ENCODE assay signal across 8 cellular contexts in the genomic region with DNA sequence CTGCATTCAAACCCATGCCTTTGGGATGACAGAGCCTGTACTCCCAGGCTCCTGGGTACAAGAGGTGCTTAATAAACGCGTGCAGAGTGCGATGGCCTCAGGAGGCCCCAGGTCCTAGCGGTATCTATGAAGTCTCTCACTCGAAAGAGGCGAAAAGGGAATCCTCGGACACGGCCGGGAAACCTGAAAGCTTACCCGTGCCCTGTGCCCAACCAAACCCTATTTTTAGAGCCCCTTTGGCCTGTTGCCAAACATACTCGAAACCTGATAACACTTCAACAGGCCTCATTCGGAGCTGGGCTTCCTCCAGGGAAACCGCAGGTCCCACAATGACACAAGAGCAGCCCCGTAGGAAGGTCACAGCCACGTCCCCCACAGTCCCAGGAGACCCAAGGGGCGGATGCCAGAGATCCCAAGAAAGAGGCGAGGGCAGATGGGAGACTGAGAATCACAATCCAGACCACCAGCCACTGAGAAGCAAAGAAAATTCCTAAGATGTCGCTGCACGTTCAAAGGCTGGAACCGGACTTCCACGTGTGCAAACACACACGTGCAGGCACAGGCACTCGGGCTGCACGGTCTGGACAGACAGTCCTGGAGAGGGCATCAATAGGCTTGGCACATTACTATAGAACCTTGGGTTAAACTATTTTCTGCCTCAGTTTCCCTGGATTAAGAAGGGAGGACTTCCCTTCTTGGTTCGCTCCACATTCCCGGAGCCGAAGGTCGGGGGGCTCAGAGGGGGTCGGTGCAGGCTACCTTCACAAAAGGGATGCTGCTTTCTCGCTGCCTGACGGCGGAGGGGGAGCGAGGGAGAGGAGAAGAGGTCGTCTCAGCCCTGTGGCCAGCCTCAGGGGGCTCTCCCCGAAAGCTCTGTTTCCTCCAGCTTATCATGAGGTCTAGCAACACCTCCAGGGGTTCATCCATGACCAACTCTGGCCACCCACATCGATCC. TPM values are rescaled to one million over a fixed set of nuclear protein-coding genes. Genes with fewer than 3 reads are reported as not detected.
DNase-seq lines count a peak whose midpoint lies in the region; ATAC-seq and TF ChIP-seq lines count a peak whose summit lies in the region.

No MANE protein-coding gene starts in this region.

- no peak for ATAC-seq in HG03457 (IDR thresholded peaks at IDR 0.05; ENCODE audit: unreplicated experiment)

- H3K27me3 Mint-ChIP-seq in osteocyte (ENCODE audit: unreplicated experiment) (no peaks in the 10 kb centered on the region), Calu3 (ENCODE audit: unreplicated experiment) (no peaks in the 10 kb centered on the region)

- H3K9me3 Mint-ChIP-seq in osteocyte (ENCODE audit: unreplicated experiment) (no peaks in the 10 kb centered on the region), Calu3 (ENCODE audit: low read depth, unreplicated experiment) (no peaks in the 10 kb centered on the region)

- TF ChIP-seq CTCF in brain microvascular endothelial cell (IDR thresholded peaks at IDR 0.05; ENCODE audit: low read depth, low read length, missing control alignments) (no peak), osteocyte (IDR thresholded peaks at IDR 0.05) (no peak), Calu3 (IDR thresholded peaks at IDR 0.05; ENCODE audit: unreplicated experiment) (no peak)

- DNase-seq in stimulated activated CD4-positive, alpha-beta T cell treated with anti-CD3 and anti-CD28 coated beads, Interleukin-12 subunit alpha, Interleukin-12 subunit beta, amount 100 ng/mL, for 48 hours (ENCODE audit: low read depth in 2 of 3, low spot score in 1 of 3): peak in 2 of 3 donors; percentile 38 to 45
- DNase-seq in stimulated activated CD4-positive, alpha-beta T cell treated with anti-CD3 and anti-CD28 coated beads, Interleukin-2, amount 100 ng/mL, for 48 hours: no peak
- DNase-seq in NOMO-1 treated with dmso at 0.1 percent for 144 hours (lab: John Stamatoyannopoulos, UW; ENCODE audit: unreplicated experiment): peak; percentile 72
- peak; percentile 51 for DNase-seq in brain microvascular endothelial cell
- DNase-seq in osteocyte (ENCODE audit: extremely low spot score, unreplicated experiment): no peak
- no peak for DNase-seq in Calu3
- DNase-seq in kidney tubule cell (ENCODE audit: low spot score): no peak

- no TSS peak for BruUV-seq in Calu3 (replicated peaks; lab: Mats Ljungman, UMichigan)

- H3K36me3 Mint-ChIP-seq in osteocyte (ENCODE audit: unreplicated experiment) (peaks cover 2% of the 10 kb centered on the region), Calu3 (ENCODE audit: insufficient read depth, unreplicated experiment) (peaks cover 32% of the 10 kb centered on the region)

- no peaks in the 10 kb centered on the region for H3K36me3 ChIP-seq in brain microvascular endothelial cell (replicated peaks)

- peak overlapping the region; percentile 23 for H3K27ac Mint-ChIP-seq in osteocyte (ENCODE audit: unreplicated experiment)
- H3K27ac Mint-ChIP-seq in Calu3 (ENCODE audit: unreplicated experiment): no peak overlapping the region

- intact Hi-C loops in Calu3 (cut with micrococcal nuclease; ENCODE audit: unreplicated experiment): no loop called here

- no peak overlapping the region for H3K4me3 ChIP-seq in brain microvascular endothelial cell (ENCODE audit: low read depth, low read length)

- CTCF ChIA-PET in Calu3 (lab: Charles Lee): interaction anchor here (0.5 to 1.0 kb wide), 3 partner anchors 17 to 67 kb away, joined by 4 to 5 read pairs (median 4); no protein-coding TSS in a partner anchor

- peaks cover 65% of the 10 kb centered on the region for H3K4me1 Mint-ChIP-seq in osteocyte (ENCODE audit: unreplicated experiment)
- peaks cover 66% of the 10 kb centered on the region for H3K4me1 Mint-ChIP-seq in Calu3 (ENCODE audit: low read depth, unreplicated experiment)

- in situ Hi-C loops in brain microvascular endothelial cell (cut with HindIII; ENCODE audit: low pct_ligation_motif_present, low sequenced_read_pairs): no loop called here

- peaks cover under 1% of the 10 kb centered on the region for H3K27me3 ChIP-seq in brain microvascular endothelial cell (replicated peaks)

- H3K4me3 Mint-ChIP-seq in osteocyte (ENCODE audit: unreplicated experiment): no peak overlapping the region
- H3K4me3 Mint-ChIP-seq in Calu3 (ENCODE audit: low read depth, unreplicated experiment): no peak overlapping the region

- no peak overlapping the region for H3K27ac ChIP-seq in brain microvascular endothelial cell

RNA-seq across cellular contexts. Expression of a gene that starts 8.2 kb away (rescaled TPM):
- total RNA-seq in osteocyte (16.8 and 20.0 TPM in 2 replicates), Calu3 (2022) (12.1 and 25.9 TPM in 2 replicates)

Comparison
In these comparisons a context has a peak if more than half of its experiments do, and no peak if none do; other contexts are left out.
1. DNase-seq: peak in stimulated activated CD4-positive, alpha-beta T cell treated with anti-CD3 and anti-CD28 coated beads, Interleukin-12 subunit alpha, Interleukin-12 subunit beta, amount 100 ng/mL, for 48 hours (2 of 3), NOMO-1 treated with dmso at 0.1 percent for 144 hours (single experiment) and brain microvascular endothelial cell (single experiment); none in stimulated activated CD4-positive, alpha-beta T cell treated with anti-CD3 and anti-CD28 coated beads, Interleukin-2, amount 100 ng/mL, for 48 hours (0 of 2), osteocyte (single experiment), Calu3 (single experiment) and kidney tubule cell (single experiment).